ENCODE assay signal across 20 cellular contexts in the genomic region with DNA sequence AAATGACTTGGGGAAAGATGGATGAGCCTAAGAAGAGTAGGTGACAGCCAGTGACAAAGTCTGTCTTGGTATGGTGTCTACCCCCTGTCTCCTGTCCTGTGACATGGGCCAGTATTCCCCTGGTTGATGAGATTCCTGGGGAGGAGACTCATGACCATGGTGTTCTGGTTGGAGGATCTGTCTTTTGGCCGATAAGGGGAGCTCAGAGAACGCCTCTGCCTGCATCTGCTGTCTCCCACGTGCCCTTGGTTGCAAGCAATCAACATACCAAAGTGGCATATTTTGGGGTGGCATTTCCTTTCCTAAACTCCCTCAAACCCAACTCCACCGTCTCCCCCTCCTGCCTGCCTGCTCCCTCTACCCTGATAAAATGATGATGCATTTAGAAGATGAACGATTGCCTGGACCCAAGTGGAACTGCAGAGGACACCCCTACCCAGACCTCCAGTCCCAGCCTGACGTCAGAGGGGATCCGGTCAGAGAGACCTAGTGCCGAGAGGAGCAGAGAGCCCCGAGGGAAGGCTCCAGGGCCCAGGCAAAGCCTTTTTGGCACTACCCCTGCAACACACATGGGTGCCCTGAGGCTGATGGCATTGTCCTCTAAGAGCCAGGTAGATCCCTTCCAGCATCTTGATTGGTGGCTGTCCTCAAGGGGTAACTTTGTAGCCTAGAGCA.
"Had no signal": no experiment of that assay in that cellular context is flagged by ENCODE, and none has a peak within 500 bp of the region (broad histone marks: within the 10 kb centered on the region; RNA-seq: fewer than 3 reads in every experiment).

No MANE protein-coding gene starts in this region.

- H3K4me3 ChIP-seq: cardiac muscle cell, esophagus muscularis mucosa, thyroid gland had no signal

- H3K27ac ChIP-seq: cardiac muscle cell, esophagus muscularis mucosa, thyroid gland, VCaP had no signal

- H3K4me3 Mint-ChIP-seq: activated naive CD8-positive, alpha-beta T cell treated with anti-CD3 and anti-CD28 coated beads, Interleukin-2, amount 10 ng/mL, durations not matched to agents 7 days and 5 days; memory B cell; naive thymus-derived CD4-positive, alpha-beta T cell; T-helper 17 cell had no signal

- H3K4me1 Mint-ChIP-seq: activated naive CD8-positive, alpha-beta T cell treated with anti-CD3 and anti-CD28 coated beads, Interleukin-2, amount 10 ng/mL, durations not matched to agents 7 days and 5 days; naive thymus-derived CD4-positive, alpha-beta T cell; T-helper 17 cell had no signal

- H3K36me3 ChIP-seq: cardiac muscle cell, esophagus muscularis mucosa, thyroid gland had no signal

- ATAC-seq: left ventricle myocardium superior; naive thymus-derived CD4-positive, alpha-beta T cell; T-helper 17 cell had no signal

- H3K4me1 ChIP-seq: esophagus muscularis mucosa had no signal

- H3K9me3 ChIP-seq: esophagus muscularis mucosa, thyroid gland had no signal

- DNase-seq: activated CD4-positive, alpha-beta T cell treated with anti-CD3 and anti-CD28 coated beads for 1 hour; activated CD4-positive, alpha-beta T cell treated with anti-CD3 and anti-CD28 coated beads, Interleukin-2, amount 50 U/mL, for 48 hours; activated naive CD4-positive, alpha-beta T cell; activated naive CD8-positive, alpha-beta T cell treated with anti-CD3 and anti-CD28 coated beads, Interleukin-2, amount 10 ng/mL, durations not matched to agents 7 days and 5 days; amygdala; dermis blood vessel endothelial cell; effector memory CD4-positive, alpha-beta T cell; left ventricle myocardium superior; naive thymus-derived CD4-positive, alpha-beta T cell; posterior cingulate gyrus; stimulated activated CD4-positive, alpha-beta T cell treated with anti-CD3 and anti-CD28 coated beads, Interleukin-12 subunit alpha, Interleukin-12 subunit beta, amount 100 ng/mL, for 4 hours; stimulated activated CD4-positive, alpha-beta T cell treated with anti-CD3 and anti-CD28 coated beads, Interleukin-1b, Interleukin-23, amount 100 ng/mL, for 48 hours; stimulated activated CD8-positive, alpha-beta memory T cell treated with anti-CD3 and anti-CD28 coated beads, Interleukin-4, amount 100 ng/mL, for 48 hours; stimulated activated naive CD4-positive, alpha-beta T cell treated with Interleukin-2 at 50 U/mL for 16 hours; T-helper 17 cell; thyroid gland had no signal

- H3K27me3 Mint-ChIP-seq: memory B cell had no signal

- H3K27me3 ChIP-seq: cardiac muscle cell, esophagus muscularis mucosa, thyroid gland had no signal

- H3K9me3 Mint-ChIP-seq: activated naive CD8-positive, alpha-beta T cell treated with anti-CD3 and anti-CD28 coated beads, Interleukin-2, amount 10 ng/mL, durations not matched to agents 7 days and 5 days; memory B cell; naive thymus-derived CD4-positive, alpha-beta T cell had no signal

- H3K27ac Mint-ChIP-seq: activated naive CD8-positive, alpha-beta T cell treated with anti-CD3 and anti-CD28 coated beads, Interleukin-2, amount 10 ng/mL, durations not matched to agents 7 days and 5 days; memory B cell; naive thymus-derived CD4-positive, alpha-beta T cell; T-helper 17 cell had no signal

- H3K36me3 Mint-ChIP-seq: activated naive CD8-positive, alpha-beta T cell treated with anti-CD3 and anti-CD28 coated beads, Interleukin-2, amount 10 ng/mL, durations not matched to agents 7 days and 5 days; memory B cell; naive thymus-derived CD4-positive, alpha-beta T cell had no signal
